Comparison of ENCODE assay signal across 25 cellular contexts in genomic region chr2:32820097-32820496, GRCh38.
"Had no signal": no experiment of that assay in that cellular context is flagged by ENCODE, and none has a peak within 500 bp of the region (broad histone marks: within the 10 kb centered on the region; RNA-seq: fewer than 3 reads in every experiment).

No MANE protein-coding gene starts in this region.

- DNase-seq: effector CD8-positive, alpha-beta T cell; endodermal cell; foreskin keratinocyte; heart right ventricle; hippocampal formation; left colon; left ventricle myocardium inferior; lower lobe of right lung; naive thymus-derived CD8-positive, alpha-beta T cell; nephron progenitor cell; occipital lobe; ovary; posterior cingulate gyrus; psoas muscle; small intestine; stimulated activated CD4-positive, alpha-beta T cell treated with anti-CD3 and anti-CD28 coated beads, Interleukin-15, amount 100 ng/mL, for 24 hours; stimulated activated CD4-positive, alpha-beta T cell treated with anti-CD3 and anti-CD28 coated beads, Interleukin-2, amount 100 ng/mL, for 48 hours; stimulated activated naive B cell treated with anti-CD40 and anti-IgM and Interleukin-4, amounts not matched to agents 10 μg/mL and 1 μg/mL and 100 μg/mL, for 72 hours; upper lobe of left lung; uterus had no signal

- H3K9me3 ChIP-seq: gastroesophageal sphincter, heart right ventricle, left ventricle myocardium inferior, lower lobe of right lung, ovary, psoas muscle, thoracic aorta, tibial nerve, upper lobe of left lung, uterus had no signal

- H3K27ac ChIP-seq: epithelial cell of prostate, foreskin keratinocyte, gastroesophageal sphincter, heart right ventricle, left ventricle myocardium inferior, lower lobe of right lung, ovary, psoas muscle, thoracic aorta, tibial nerve, upper lobe of left lung, uterus had no signal

- ATAC-seq: esophagus mucosa; foreskin keratinocyte; gastroesophageal sphincter; left colon; lower lobe of right lung; naive thymus-derived CD8-positive, alpha-beta T cell; psoas muscle; stimulated activated naive B cell treated with anti-CD40 and anti-IgM and Interleukin-4, amounts not matched to agents 10 μg/mL and 1 μg/mL and 100 μg/mL, for 72 hours had no signal

- H3K36me3 ChIP-seq: ovary, thoracic aorta, uterus had no signal

- H3K4me1 ChIP-seq: lower lobe of right lung had no signal

- H3K27me3 ChIP-seq: foreskin keratinocyte, gastroesophageal sphincter, heart right ventricle, ovary, tibial nerve, upper lobe of left lung, uterus had no signal

- H3K4me3 ChIP-seq: gastroesophageal sphincter, heart right ventricle, left ventricle myocardium inferior, lower lobe of right lung, ovary, psoas muscle, thoracic aorta, tibial nerve, upper lobe of left lung, uterus had no signal
